Comparison of ENCODE assay signal across 1 cellular context in genomic region chr11:134341805-134342571, GRCh38.
TF ChIP-seq lines count a peak whose summit lies in the region.

No MANE protein-coding gene starts in this region.

TF ChIP-seq in H1, 55 proteins besides CTCF, POLR2A, EP300 and RAD21:
- TF ChIP-seq CREB1 (IDR thresholded peaks at IDR 0.05), result no peak
- no peak for TF ChIP-seq SIN3A (conservative IDR thresholded peaks at IDR 0.05 in 1 of 2, IDR thresholded peaks at IDR 0.05 in 1 of 2; ENCODE audit: low read depth in 1 of 2, low read length in 2 of 2)
- TF ChIP-seq JUND (IDR thresholded peaks at IDR 0.05; ENCODE audit: low read length), result no peak
- TF ChIP-seq CHD1 (IDR thresholded peaks at IDR 0.05; ENCODE audit: low read depth, low read length), result no peak
- TF ChIP-seq POU5F1 (IDR thresholded peaks at IDR 0.05; ENCODE audit: low read depth, low read length), result no peak
- TF ChIP-seq EGR1 (IDR thresholded peaks at IDR 0.05; ENCODE audit: borderline replicate concordance, low read depth, low read length), result no peak
- no peak for TF ChIP-seq NRF1 (IDR thresholded peaks at IDR 0.05; ENCODE audit: low read depth, low read length)
- TF ChIP-seq TCF12 (IDR thresholded peaks at IDR 0.05; ENCODE audit: low read depth, low read length), result no peak
- TF ChIP-seq CHD2 (IDR thresholded peaks at IDR 0.05; ENCODE audit: low read length), result no peak
- TF ChIP-seq SP2 (IDR thresholded peaks at IDR 0.05; ENCODE audit: low read length), result no peak
- TF ChIP-seq KDM1A (IDR thresholded peaks at IDR 0.05; ENCODE audit: borderline replicate concordance, low read length), result no peak
- no peak for TF ChIP-seq USF2 (IDR thresholded peaks at IDR 0.05; ENCODE audit: low read length)
- no peak for TF ChIP-seq CHD7 (IDR thresholded peaks at IDR 0.05; ENCODE audit: insufficient replicate concordance, low read length)
- no peak for TF ChIP-seq ASH2L (IDR thresholded peaks at IDR 0.05; ENCODE audit: low read length)
